8 cellular contexts compared by ENCODE assay signal in the genomic region with DNA sequence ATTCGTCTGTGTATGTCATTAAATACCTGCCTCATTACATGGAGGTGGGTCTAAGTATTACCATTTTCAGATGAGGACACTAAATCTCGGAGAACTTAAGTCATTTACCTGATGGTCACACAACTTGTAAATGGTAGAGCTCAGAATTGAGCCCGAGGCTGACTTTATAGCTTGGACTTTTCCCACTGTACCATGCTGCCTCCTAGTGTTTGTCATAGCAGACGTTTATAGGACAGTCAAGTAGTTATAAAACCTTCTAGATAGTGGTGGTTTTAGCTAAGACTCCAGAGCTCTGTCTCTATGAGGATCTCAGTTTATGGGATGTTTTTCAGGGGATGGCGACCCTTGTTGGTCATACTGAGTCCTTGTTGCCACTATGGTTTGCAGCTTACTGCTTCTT.
DNase-seq lines count a peak whose midpoint lies in the region; ATAC-seq and TF ChIP-seq lines count a peak whose summit lies in the region.
"Not testable (repeated sequence)": the region's sequence is repeated elsewhere in the genome, so short reads cannot be mapped to it uniquely, and the experiment has no call there.

No MANE protein-coding gene starts in this region.

- peaks cover 0 to 23% of the 10 kb centered on the region in 2 donors for H3K36me3 ChIP-seq in adrenal gland (replicated peaks in 1 of 2)
- not testable (repeated sequence) for H3K36me3 ChIP-seq in mucosa of descending colon (ENCODE audit: low read depth)

- TF ChIP-seq CTCF in 22Rv1 (IDR thresholded peaks at IDR 0.05) (peak; percentile 55), adrenal gland (IDR thresholded peaks at IDR 0.05) (peak; percentile 19 to 56 (median 50)), fibroblast of villous mesenchyme (IDR thresholded peaks at IDR 0.05; ENCODE audit: insufficient read depth, low read depth, low read length) (peak; percentile 43)
- not testable (repeated sequence) for TF ChIP-seq CTCF in mucosa of descending colon (IDR thresholded peaks at IDR 0.05)

- 40 to 65% (median 42%) methylated on average over 3 to 5 of the region's 5 CpGs for WGBS in adrenal gland, 4 donors

- not testable (repeated sequence) for H3K4me3 ChIP-seq in adrenal gland; fibroblast of villous mesenchyme (ENCODE audit: low read depth, low read length); mucosa of descending colon

- peak; percentile 47 for ATAC-seq in GM21619 (IDR thresholded peaks at IDR 0.05; ENCODE audit: unreplicated experiment)
- ATAC-seq in mucosa of descending colon, result peak; percentile 79

- not testable (repeated sequence) for TF ChIP-seq POLR2A in adrenal gland (IDR thresholded peaks at IDR 0.05)

- not testable (repeated sequence) for H3K9me3 ChIP-seq in adrenal gland (replicated peaks in 1 of 3); mucosa of descending colon

- intact Hi-C loops in adrenal gland (cut with DNase I); mucosa of descending colon (cut with DNase I, micrococcal nuclease): not testable (repeated sequence)

- not testable (repeated sequence) for H3K4me1 ChIP-seq in adrenal gland (replicated peaks in 1 of 2); mucosa of descending colon (ENCODE audit: low read depth)

- H3K27me3 ChIP-seq in adrenal gland, result not testable (repeated sequence)

- H3K27ac ChIP-seq in 22Rv1, adrenal gland: not testable (repeated sequence)

- DNase-seq in ELR (ENCODE audit: low read depth) (peak; percentile 57), LHCN-M2 (ENCODE audit: low read depth) (peak; percentile 30), OCI-M1 (lab: John Stamatoyannopoulos, UW) (peak; percentile 59), adrenal gland (peak; percentile 24 to 71 (median 51)), fibroblast of villous mesenchyme (ENCODE audit: low read depth) (peak; percentile 58), mucosa of descending colon (peak in 1 of 3 donors; percentile 66)
